ENCODE assay signal across 8 cellular contexts in the genomic region with DNA sequence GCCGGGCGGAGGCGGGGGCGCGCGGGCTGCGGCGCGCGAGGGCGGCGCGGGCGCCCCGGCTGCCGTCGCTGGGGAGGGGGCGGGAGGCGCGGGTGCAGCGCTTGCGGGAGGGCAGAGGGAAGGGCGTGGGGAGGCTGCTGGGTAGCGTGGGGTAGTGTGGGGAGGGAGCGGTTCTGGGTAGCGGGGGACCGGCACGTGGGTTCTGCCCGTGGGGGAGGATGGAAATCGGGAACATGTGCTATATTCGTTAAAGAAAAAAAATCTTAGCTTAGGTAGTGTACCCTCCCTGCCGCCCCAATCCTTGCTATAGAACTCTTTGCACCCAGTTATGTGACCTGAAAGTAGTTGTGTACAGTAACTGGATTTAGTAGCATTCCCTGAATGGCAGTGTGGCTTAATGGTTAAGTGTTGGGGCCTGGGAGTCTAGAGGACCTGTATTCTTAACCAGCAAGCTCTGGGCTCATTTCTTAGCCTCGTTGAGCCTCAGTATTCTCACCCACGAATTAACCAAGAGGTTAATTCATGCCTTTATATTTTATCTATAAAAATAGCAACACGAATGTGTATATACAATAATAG. TPM values are rescaled to one million over a fixed set of nuclear protein-coding genes. Genes with fewer than 3 reads are reported as not detected.
DNase-seq lines count a peak whose midpoint lies in the region; ATAC-seq and TF ChIP-seq lines count a peak whose summit lies in the region.

No MANE protein-coding gene starts in this region.

- peak overlapping the region; percentile 70 for H3K27ac ChIP-seq in DND-41 (ENCODE audit: low read length)
- no peak overlapping the region for H3K27ac ChIP-seq in ectodermal cell (ENCODE audit: insufficient read depth, low read depth, low read length, poor library complexity, severe bottlenecking)

- H3K4me3 ChIP-seq in DND-41 (ENCODE audit: low read depth in 1 of 2, low read length in 2 of 2) (peak overlapping the region; percentile 89 to 94), ectodermal cell (ENCODE audit: insufficient read depth, low read depth, low read length) (peak overlapping the region; percentile 50)

- 1% methylated on average over 32 to 33 of the region's 35 CpGs for WGBS in ectodermal cell, 2 experiments

- no peaks in the 10 kb centered on the region for H3K27me3 Mint-ChIP-seq in activated B cell treated with CpG ODN at 0.5 μM for 24 hours

- ATAC-seq in DND-41 (ENCODE audit: insufficient read depth, low read depth) (peak; percentile 60), HG03095 (IDR thresholded peaks at IDR 0.05; ENCODE audit: unreplicated experiment) (peak; percentile 14), activated B cell treated with CpG ODN at 0.5 μM for 24 hours (ENCODE audit: low read depth) (peak; percentile 40), GM21737 (IDR thresholded peaks at IDR 0.05; ENCODE audit: unreplicated experiment) (no peak)
- peak; percentile 58 for ATAC-seq in stimulated activated effector memory CD8-positive, alpha-beta T cell treated with anti-CD3 and anti-CD28 coated beads, Interleukin-12 subunit alpha, Interleukin-12 subunit beta, amount 100 ng/mL, for 72 hours

- H4K20me1 ChIP-seq in DND-41 (ENCODE audit: insufficient read depth, low read length), result peaks cover 36% of the 10 kb centered on the region

- TF ChIP-seq CTCF in DND-41 (IDR thresholded peaks at IDR 0.05; ENCODE audit: borderline replicate concordance, extremely low read depth, low read length, poor library complexity, severe bottlenecking), result no peak
- no peak for TF ChIP-seq CTCF in activated B cell treated with CpG ODN at 0.5 μM for 24 hours (IDR thresholded peaks at IDR 0.05)

- H3K27me3 ChIP-seq in DND-41 (ENCODE audit: insufficient read depth, low read length, poor library complexity) (no peaks in the 10 kb centered on the region), ectodermal cell (ENCODE audit: control insufficient read depth, insufficient read depth, low read length, poor library complexity, severe bottlenecking) (no peaks in the 10 kb centered on the region)

- H3K36me3 ChIP-seq in DND-41 (ENCODE audit: insufficient read depth, low read length), result peaks cover 19% of the 10 kb centered on the region; the same call in 1 of the 2 replicates
- H3K36me3 ChIP-seq in ectodermal cell (ENCODE audit: control insufficient read depth, insufficient read depth, low read length), result no peaks in the 10 kb centered on the region

- peak overlapping the region; percentile 86 for H3K9ac ChIP-seq in DND-41 (ENCODE audit: low read depth, low read length)

- no peaks in the 10 kb centered on the region for H3K9me3 ChIP-seq in DND-41 (ENCODE audit: insufficient read depth, low read length, severe bottlenecking)
- no peaks in the 10 kb centered on the region for H3K9me3 ChIP-seq in ectodermal cell (ENCODE audit: control insufficient read depth, low read length)

- intact Hi-C loops in activated B cell treated with CpG ODN at 0.5 μM for 24 hours (cut with micrococcal nuclease), result loop anchor here (1.0 to 5.0 kb wide), 5 partner anchors 14 to 1140 kb away; a partner anchor contains a TSS

- peak; percentile 62 for DNase-seq in DND-41
- no peak for DNase-seq in activated B cell treated with CpG ODN at 0.5 μM for 24 hours
- peak; percentile 21 for DNase-seq in myocyte (ENCODE audit: low read depth)
- DNase-seq in stimulated activated effector memory CD8-positive, alpha-beta T cell treated with anti-CD3 and anti-CD28 coated beads, Interleukin-12 subunit alpha, Interleukin-12 subunit beta, amount 100 ng/mL, for 72 hours (ENCODE audit: low spot score in 2 of 2), result no peak
- no peak for DNase-seq in inferior parietal cortex (ENCODE audit: extremely low spot score)

- peak overlapping the region; percentile 96 for H3K4me2 ChIP-seq in DND-41 (ENCODE audit: insufficient read depth, low read length)

- peaks cover 55% of the 10 kb centered on the region for H3K79me2 ChIP-seq in DND-41 (ENCODE audit: insufficient read depth, low read length)

- H3K36me3 Mint-ChIP-seq in activated B cell treated with CpG ODN at 0.5 μM for 24 hours (ENCODE audit: low read depth), result peaks cover 11% of the 10 kb centered on the region
- H3K36me3 Mint-ChIP-seq in stimulated activated effector memory CD8-positive, alpha-beta T cell treated with anti-CD3 and anti-CD28 coated beads, Interleukin-12 subunit alpha, Interleukin-12 subunit beta, amount 100 ng/mL, for 72 hours, result peaks cover 51% of the 10 kb centered on the region

- H3K4me1 Mint-ChIP-seq in activated B cell treated with CpG ODN at 0.5 μM for 24 hours, result peaks cover 48% of the 10 kb centered on the region
- peaks cover 32% of the 10 kb centered on the region for H3K4me1 Mint-ChIP-seq in stimulated activated effector memory CD8-positive, alpha-beta T cell treated with anti-CD3 and anti-CD28 coated beads, Interleukin-12 subunit alpha, Interleukin-12 subunit beta, amount 100 ng/mL, for 72 hours

- H3K4me1 ChIP-seq in DND-41 (ENCODE audit: insufficient read depth, low read length) (peaks cover 35% of the 10 kb centered on the region), ectodermal cell (ENCODE audit: control insufficient read depth, insufficient read depth, low read length) (no peaks in the 10 kb centered on the region)

- peak overlapping the region; percentile 91 for H3K27ac Mint-ChIP-seq in activated B cell treated with CpG ODN at 0.5 μM for 24 hours
- peak overlapping the region; percentile 80 for H3K27ac Mint-ChIP-seq in stimulated activated effector memory CD8-positive, alpha-beta T cell treated with anti-CD3 and anti-CD28 coated beads, Interleukin-12 subunit alpha, Interleukin-12 subunit beta, amount 100 ng/mL, for 72 hours

- H2AFZ ChIP-seq in DND-41 (ENCODE audit: low read depth, low read length), result peak overlapping the region; percentile 66; the same call in 1 of the 2 replicates

- peak overlapping the region; percentile 92 for H3K4me3 Mint-ChIP-seq in activated B cell treated with CpG ODN at 0.5 μM for 24 hours
- H3K4me3 Mint-ChIP-seq in stimulated activated effector memory CD8-positive, alpha-beta T cell treated with anti-CD3 and anti-CD28 coated beads, Interleukin-12 subunit alpha, Interleukin-12 subunit beta, amount 100 ng/mL, for 72 hours, result peak overlapping the region; percentile 71

- CTCF ChIA-PET in activated B cell treated with CpG ODN at 0.5 μM for 24 hours (lab: Charles Lee), result interaction anchor here (1.9 kb wide), 1 partner anchor 25 kb away, joined by 9 read pairs; no protein-coding TSS in a partner anchor

- no peaks in the 10 kb centered on the region for H3K9me3 Mint-ChIP-seq in activated B cell treated with CpG ODN at 0.5 μM for 24 hours
- H3K9me3 Mint-ChIP-seq in stimulated activated effector memory CD8-positive, alpha-beta T cell treated with anti-CD3 and anti-CD28 coated beads, Interleukin-12 subunit alpha, Interleukin-12 subunit beta, amount 100 ng/mL, for 72 hours, result no peaks in the 10 kb centered on the region

- POLR2A ChIA-PET in activated B cell treated with CpG ODN at 0.5 μM for 24 hours (lab: Charles Lee), result interaction anchor here (0.6 to 3.9 kb wide), 7 partner anchors 11 to 92 kb away, joined by 3 to 37 read pairs (median 7); a partner anchor contains a TSS

RNA-seq across cellular contexts. Expression of a gene that starts 0.6 kb away (rescaled TPM):
- total RNA-seq in activated B cell treated with CpG ODN at 0.5 μM for 24 hours (63.5 and 67.5 TPM in 2 replicates), myocyte (57.8 and 58.1 TPM in 2 replicates)
- 57.5 TPM for polyA plus RNA-seq in ectodermal cell (2013, experiment 1 of 4)
- polyA plus RNA-seq in ectodermal cell (2013, experiment 2 of 4), result 51.4 TPM
- polyA plus RNA-seq in ectodermal cell (2013, experiment 3 of 4), result 42.2 TPM
- polyA plus RNA-seq in ectodermal cell (2013, experiment 4 of 4), result 47.7 TPM
- 28.8 TPM for polyA plus RNA-seq in myocyte (2012)

RNA-seq across cellular contexts. Expression of a gene that starts 48.1 kb away (rescaled TPM):
- total RNA-seq in activated B cell treated with CpG ODN at 0.5 μM for 24 hours (23.4 and 24.5 TPM in 2 replicates), myocyte (not detected in 2 replicates)
- polyA plus RNA-seq in ectodermal cell (2013, experiment 1 of 4), result not detected
- polyA plus RNA-seq in ectodermal cell (2013, experiment 2 of 4), result not detected
- not detected for polyA plus RNA-seq in ectodermal cell (2013, experiment 3 of 4)
- not detected for polyA plus RNA-seq in ectodermal cell (2013, experiment 4 of 4)
- 0.16 TPM for polyA plus RNA-seq in myocyte (2012)

Comparison
In these comparisons a context has a peak if more than half of its experiments do, and no peak if none do; other contexts are left out.
1. DNase-seq: peak in DND-41 (single experiment) and myocyte (single experiment); none in activated B cell treated with CpG ODN at 0.5 μM for 24 hours (single experiment), stimulated activated effector memory CD8-positive, alpha-beta T cell treated with anti-CD3 and anti-CD28 coated beads, Interleukin-12 subunit alpha, Interleukin-12 subunit beta, amount 100 ng/mL, for 72 hours (0 of 2) and inferior parietal cortex (single experiment).
2. RNA of a gene that starts 48.1 kb away (total RNA-seq): 23.4 to 24.5 TPM in activated B cell treated with CpG ODN at 0.5 μM for 24 hours; not detected in myocyte; every median in the first group is over 10 times any median in the second.